Comparison of ENCODE assay signal across 9 cellular contexts in the genomic region with DNA sequence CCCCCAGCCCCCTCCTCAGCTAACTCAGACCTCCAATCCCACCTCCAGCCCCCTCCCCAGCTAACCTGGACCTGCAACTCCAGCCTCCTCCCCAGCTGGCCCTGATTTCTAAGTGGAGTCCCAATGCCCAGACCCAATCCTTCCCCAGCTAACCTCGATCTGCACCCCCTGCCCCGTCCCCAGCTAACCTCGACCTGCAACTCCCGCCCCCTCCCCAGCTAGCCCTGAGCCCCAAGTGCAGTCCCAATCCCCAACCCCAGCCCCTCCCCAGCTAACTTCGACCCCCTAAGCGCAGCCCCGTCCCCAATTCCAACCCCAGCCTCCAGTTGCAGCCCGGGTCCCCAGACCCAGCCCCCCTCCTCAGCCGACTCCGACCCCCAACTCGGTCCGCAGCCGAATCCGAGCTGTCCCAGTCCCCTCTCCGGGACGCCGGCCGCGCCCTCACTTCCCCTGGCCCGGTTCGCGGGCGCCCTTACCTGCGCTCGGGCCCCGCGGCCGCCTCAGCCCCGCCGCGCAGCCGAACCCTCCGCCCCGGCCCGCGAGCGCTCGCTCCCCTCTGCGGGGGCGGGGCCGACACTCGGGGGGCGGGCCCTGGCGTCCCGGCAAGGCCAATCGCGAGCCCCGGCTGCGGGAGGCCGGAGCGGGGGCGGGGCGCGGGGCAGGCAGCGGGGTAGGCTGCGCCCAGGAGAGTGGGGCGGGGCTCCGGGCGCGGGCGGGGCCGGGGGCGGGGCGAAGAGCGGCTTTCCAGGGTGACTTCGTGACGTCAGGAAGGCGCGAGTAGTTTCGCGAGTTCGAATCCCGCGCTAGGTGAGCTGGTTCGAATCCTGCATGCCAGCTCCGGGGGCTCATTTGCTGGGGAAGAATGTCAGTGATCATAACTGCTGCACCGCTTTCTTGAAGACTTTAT. TPM values are rescaled to one million over a fixed set of nuclear protein-coding genes. Genes with fewer than 3 reads are reported as not detected.
A peak's percentile ranks its signal among the peaks of the same experiment; 100 is the strongest.
DNase-seq lines count a peak whose midpoint lies in the region; ATAC-seq and TF ChIP-seq lines count a peak whose summit lies in the region.
"Had no signal": no experiment of that assay in that cellular context is flagged by ENCODE, and none has a peak within 500 bp of the region (broad histone marks: within the 10 kb centered on the region; RNA-seq: fewer than 3 reads in every experiment).

A gene (minus strand): TSS at position 525 of the 907 bp plus-strand sequence. CDS start 182,006 bp downstream, outside the sequence.

- intact Hi-C loops in Calu3 (cut with micrococcal nuclease; ENCODE audit: unreplicated experiment) (no loop called here), ascending aorta (cut with DNase I) (no loop called here), right cardiac atrium (cut with DNase I) (no loop called here), upper lobe of right lung (cut with DNase I) (no loop called here)

- no peak for TF ChIP-seq CTCF in Calu3 (IDR thresholded peaks at IDR 0.05; ENCODE audit: unreplicated experiment)
- TF ChIP-seq CTCF in ascending aorta (IDR thresholded peaks at IDR 0.05), result no peak
- TF ChIP-seq CTCF in upper lobe of right lung (IDR thresholded peaks at IDR 0.05), result no peak

- H3K9me3 Mint-ChIP-seq in Calu3 (ENCODE audit: low read depth, unreplicated experiment), result no peaks in the 10 kb centered on the region

- peak within 1 kb of the TSS; percentile 18 for H3K27ac Mint-ChIP-seq in Calu3 (ENCODE audit: unreplicated experiment)

- H3K9me3 ChIP-seq in ascending aorta (no peaks in the 10 kb centered on the region), right cardiac atrium (ENCODE audit: control insufficient read depth, low read length) (no peaks in the 10 kb centered on the region), upper lobe of right lung (no peaks in the 10 kb centered on the region)

- H3K4me1 Mint-ChIP-seq in Calu3 (ENCODE audit: low read depth, unreplicated experiment), result no peaks in the 10 kb centered on the region

- peak within 1 kb of the TSS in 1 of 2 donors; percentile 21 for H3K27ac ChIP-seq in ascending aorta
- H3K27ac ChIP-seq in right cardiac atrium (ENCODE audit: low read length), result peak within 1 kb of the TSS; percentile 4
- no peak within 1 kb of the TSS for H3K27ac ChIP-seq in upper lobe of right lung
- H3K27ac ChIP-seq: epithelial cell of prostate had no signal

- 3% methylated on average over 77 of the region's 77 CpGs for WGBS in right cardiac atrium

- peak within 1 kb of the TSS; percentile 51 for H3K4me3 Mint-ChIP-seq in Calu3 (ENCODE audit: low read depth, unreplicated experiment)

- no TSS peak for BruUV-seq in Calu3 (replicated peaks; lab: Mats Ljungman, UMichigan)

- H3K27me3 ChIP-seq in ascending aorta (no peaks in the 10 kb centered on the region), right cardiac atrium (ENCODE audit: control insufficient read depth, insufficient read depth) (no peaks in the 10 kb centered on the region), upper lobe of right lung (peaks cover 7% of the 10 kb centered on the region)

- H3K36me3 ChIP-seq in ascending aorta (no peaks in the 10 kb centered on the region), upper lobe of right lung (no peaks in the 10 kb centered on the region)

- H3K4me1 ChIP-seq in ascending aorta (peaks cover 4 to 5% of the 10 kb centered on the region in 2 donors), right cardiac atrium (ENCODE audit: control insufficient read depth, insufficient read depth, low read length) (peaks cover 3% of the 10 kb centered on the region), upper lobe of right lung (no peaks in the 10 kb centered on the region)

- CTCF ChIA-PET in Calu3 (lab: Charles Lee), result interaction anchor here (0.6 kb wide), 2 partner anchors 17 to 242 kb away, joined by 3 read pairs; no protein-coding TSS in a partner anchor

- H3K27me3 Mint-ChIP-seq in Calu3 (ENCODE audit: unreplicated experiment), result peaks cover 23% of the 10 kb centered on the region

- H3K4me3 ChIP-seq in ascending aorta (peak within 1 kb of the TSS; percentile 52 to 82), right cardiac atrium (ENCODE audit: low read length) (peak within 1 kb of the TSS; percentile 82), upper lobe of right lung (peak within 1 kb of the TSS; percentile 42)

- DNase-seq in Calu3 (peak; percentile 95), LoVo (ENCODE audit: low spot score) (peak; percentile 94), T-helper 22 cell (ENCODE audit: low read depth) (peak; percentile 85), ascending aorta (ENCODE audit: low spot score in 2 of 2) (peak; percentile 67 to 93), right cardiac atrium (peak; percentile 94 to 98 (median 98)), pulmonary artery endothelial cell (ENCODE audit: low read depth, low spot score) (peak; percentile 26), upper lobe of right lung (peak; percentile 98)

- H3K36me3 Mint-ChIP-seq in Calu3 (ENCODE audit: insufficient read depth, unreplicated experiment), result peaks cover 6% of the 10 kb centered on the region

- ATAC-seq in GM21526 (IDR thresholded peaks at IDR 0.05; ENCODE audit: low FRiP score, unreplicated experiment) (peak; percentile 62), right cardiac atrium (peak; percentile 99 to 100), upper lobe of right lung (peak; percentile 100)

RNA-seq across cellular contexts. Expression of the gene that starts here (rescaled TPM):
- total RNA-seq in Calu3 (2022) (0.87 and 0.91 TPM in 2 replicates), ascending aorta (0.96 TPM), right cardiac atrium (10 to 100 TPM; 40.2 to 58.2 (median 48.6) TPM), pulmonary artery endothelial cell (0.11 and 0.20 TPM in 2 replicates), upper lobe of right lung (5.5 TPM)
- polyA plus RNA-seq in right cardiac atrium, result 25.4 TPM

Comparison
In these comparisons a context has a peak if more than half of its experiments do, and no peak if none do; other contexts are left out.
1. Peak in DNase-seq in Calu3; RNA of the gene not detected or under 1 TPM.
2. Peak in DNase-seq and H3K4me3 ChIP-seq in ascending aorta; RNA of the gene not detected or under 1 TPM.
3. Peak in DNase-seq in pulmonary artery endothelial cell; RNA of the gene not detected or under 1 TPM.
4. DNase-seq: peak in every context shown above with its lines; median percentile 98 in right cardiac atrium; 98 in upper lobe of right lung; 95 in Calu3; 94 in LoVo; 85 in T-helper 22 cell; 80 in ascending aorta; 26 in pulmonary artery endothelial cell.